16 cellular contexts compared by ENCODE assay signal in the genomic region with DNA sequence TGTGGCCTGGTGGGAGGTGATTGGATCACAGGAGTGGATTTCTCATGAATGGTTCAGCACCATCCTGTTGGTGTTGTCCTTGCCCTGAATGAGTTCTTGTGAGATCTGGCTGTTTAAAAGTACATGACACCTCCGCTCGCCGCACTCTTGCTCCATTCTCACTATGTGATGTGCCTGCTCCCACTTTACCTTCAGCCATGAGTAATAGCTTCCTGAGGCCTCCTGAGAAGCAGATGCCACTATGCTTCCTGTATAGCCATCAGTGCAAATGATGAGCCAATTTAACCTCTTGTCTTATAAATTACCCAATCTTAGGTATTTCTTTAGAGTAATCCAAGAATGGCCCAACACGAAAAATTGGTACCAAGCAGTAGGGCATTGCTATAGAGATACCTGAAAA. TPM values are rescaled to one million over a fixed set of nuclear protein-coding genes. Genes with fewer than 3 reads are reported as not detected.
DNase-seq lines count a peak whose midpoint lies in the region; ATAC-seq and TF ChIP-seq lines count a peak whose summit lies in the region.
"Had no signal": no experiment of that assay in that cellular context is flagged by ENCODE, and none has a peak within 500 bp of the region (broad histone marks: within the 10 kb centered on the region; RNA-seq: fewer than 3 reads in every experiment).

No MANE protein-coding gene starts in this region.

- H3K9me3 ChIP-seq in HCT116 (ENCODE audit: control insufficient read depth in 1 of 2, insufficient read depth in 1 of 2, low read depth in 1 of 2, low read length in 2 of 2) (no peaks in the 10 kb centered on the region), hepatocyte (ENCODE audit: low read depth) (no peaks in the 10 kb centered on the region), subcutaneous abdominal adipose tissue (ENCODE audit: control insufficient read depth in 5 of 5, low read length in 5 of 5) (no peaks in the 10 kb centered on the region)
- H3K9me3 ChIP-seq: Caco-2 had no signal

- DNase-seq in activated CD4-positive, alpha-beta T cell treated with anti-CD3 and anti-CD28 coated beads for 36 hours, result peak; percentile 19
- DNase-seq in activated CD4-positive, alpha-beta T cell treated with anti-CD3 and anti-CD28 coated beads, Interleukin-2, amount 50 U/mL, for 4 hours, result no peak
- DNase-seq in HCT116 (ENCODE audit: low read depth, low spot score) (no peak), hepatocyte (ENCODE audit: low spot score) (no peak)
- DNase-seq: AML-193; Caco-2; CD4-positive, alpha-beta T cell; HCEC 1CT; HFFc6 had no signal

- H4K20me1 ChIP-seq in HCT116 (ENCODE audit: insufficient read depth) (no peaks in the 10 kb centered on the region), hepatocyte (ENCODE audit: insufficient read depth, poor library complexity, severe bottlenecking) (no peaks in the 10 kb centered on the region)

- H3K79me2 ChIP-seq in HCT116 (ENCODE audit: insufficient read depth, low read length) (no peaks in the 10 kb centered on the region), hepatocyte (peaks cover 31% of the 10 kb centered on the region)

- no peak overlapping the region for H3K27ac Mint-ChIP-seq in activated CD4-positive, alpha-beta T cell treated with anti-CD3 and anti-CD28 coated beads for 36 hours
- H3K27ac Mint-ChIP-seq: CD4-positive, alpha-beta T cell; GM23338; HFFc6; IgD-negative memory B cell had no signal

- no peak for TF ChIP-seq POLR2A in HCT116 (IDR thresholded peaks at IDR 0.05; ENCODE audit: borderline replicate concordance, extremely low read depth, insufficient read depth, insufficient read length)

- H3K4me3 Mint-ChIP-seq in activated CD4-positive, alpha-beta T cell treated with anti-CD3 and anti-CD28 coated beads for 36 hours, result no peak overlapping the region
- H3K4me3 Mint-ChIP-seq: CD4-positive, alpha-beta T cell; GM23338; HFFc6; IgD-negative memory B cell had no signal

- H3K9me3 Mint-ChIP-seq in activated CD4-positive, alpha-beta T cell treated with anti-CD3 and anti-CD28 coated beads for 36 hours (ENCODE audit: low read depth), result no peaks in the 10 kb centered on the region
- H3K9me3 Mint-ChIP-seq: CD4-positive, alpha-beta T cell; GM23338 had no signal

- H3K36me3 Mint-ChIP-seq in activated CD4-positive, alpha-beta T cell treated with anti-CD3 and anti-CD28 coated beads for 36 hours (ENCODE audit: low read depth), result peaks cover 3% of the 10 kb centered on the region

- intact Hi-C loops in activated CD4-positive, alpha-beta T cell treated with anti-CD3 and anti-CD28 coated beads for 36 hours (cut with DNase I, micrococcal nuclease), result no loop called here
- intact Hi-C loops in HCT116 (cut with micrococcal nuclease), result no loop called here

- CTCF ChIA-PET in activated CD4-positive, alpha-beta T cell treated with anti-CD3 and anti-CD28 coated beads for 36 hours (lab: Charles Lee), result no interaction called here
- CTCF ChIA-PET in HCT116 (lab: Charles Lee), result no interaction called here

- H3K9ac ChIP-seq in HCT116 (ENCODE audit: low read length), result no peak overlapping the region
- H3K9ac ChIP-seq in subcutaneous abdominal adipose tissue (ENCODE audit: low read length in 5 of 5), result no peak overlapping the region

- H3K9me2 ChIP-seq in HCT116 (ENCODE audit: insufficient read depth), result no peaks in the 10 kb centered on the region
- no peaks in the 10 kb centered on the region for H3K9me2 ChIP-seq in hepatocyte (replicated peaks; ENCODE audit: insufficient read depth)

- H3K4me2 ChIP-seq in HCT116 (ENCODE audit: low read length) (peak overlapping the region; percentile 26; the same call in 1 of the 2 replicates), hepatocyte (no peak overlapping the region)
- H3K4me2 ChIP-seq: GM23338 had no signal

- RAD21 ChIA-PET in HCT116 (lab: Charles Lee; ENCODE audit: low non-redundant PET in 1 of 2, low total read pairs in 2 of 2, uncharacterized antibody in 2 of 2, unreplicated experiment in 2 of 2), result no interaction called here

- H3K36me3 ChIP-seq in HCT116 (ENCODE audit: control insufficient read depth in 1 of 2, insufficient read depth in 2 of 2, low read length in 2 of 2) (no peaks in the 10 kb centered on the region), hepatocyte (replicated peaks; ENCODE audit: insufficient read depth, low read depth) (no peaks in the 10 kb centered on the region), subcutaneous abdominal adipose tissue (ENCODE audit: control insufficient read depth in 5 of 5, insufficient read depth in 5 of 5, low read length in 5 of 5) (no peaks in the 10 kb centered on the region)

- no peaks in the 10 kb centered on the region for H3K27me3 Mint-ChIP-seq in activated CD4-positive, alpha-beta T cell treated with anti-CD3 and anti-CD28 coated beads for 36 hours
- H3K27me3 Mint-ChIP-seq: CD4-positive, alpha-beta T cell; IgD-negative memory B cell had no signal

- no TSS peak for BruUV-seq in HCT116 (replicated peaks; lab: Mats Ljungman, UMichigan)

- TF ChIP-seq RAD21 in HCT116 (IDR thresholded peaks at IDR 0.05; ENCODE audit: low read depth), result no peak

- H3K4me3 ChIP-seq in HCT116 (replicated peaks in 1 of 2; ENCODE audit: low read depth in 1 of 2, low read length in 2 of 2) (no peak overlapping the region), hepatocyte (no peak overlapping the region), subcutaneous abdominal adipose tissue (ENCODE audit: low read depth in 1 of 5, low read length in 5 of 5) (no peak overlapping the region)
- H3K4me3 ChIP-seq: GM23338 had no signal

- TF ChIP-seq CTCF in HCT116 (IDR thresholded peaks at IDR 0.05 in 2 of 3, conservative IDR thresholded peaks at IDR 0.05 in 1 of 3; ENCODE audit: borderline replicate concordance in 1 of 3, insufficient read depth in 1 of 3, low read depth in 2 of 3, low read length in 2 of 3) (no peak), hepatocyte (IDR thresholded peaks at IDR 0.05; ENCODE audit: poor library complexity) (no peak)

- H3K27me3 ChIP-seq in HCT116 (ENCODE audit: insufficient read depth, low read length) (no peaks in the 10 kb centered on the region), hepatocyte (no peaks in the 10 kb centered on the region), subcutaneous abdominal adipose tissue (ENCODE audit: control insufficient read depth in 5 of 5, insufficient read depth in 4 of 5, low read length in 5 of 5) (no peaks in the 10 kb centered on the region)

- H3K4me1 ChIP-seq in HCT116 (ENCODE audit: control insufficient read depth in 1 of 2, insufficient read depth in 2 of 2, low read length in 2 of 2) (peaks cover 0 to 10% of the 10 kb centered on the region in 2 experiments; a peak in 2 of 4 replicates), hepatocyte (ENCODE audit: insufficient read depth) (no peaks in the 10 kb centered on the region), subcutaneous abdominal adipose tissue (ENCODE audit: control insufficient read depth in 5 of 5, insufficient read depth in 5 of 5, low read length in 5 of 5) (peaks cover 7 to 54% (median 42%) of the 10 kb centered on the region in 5 donors)
- H3K4me1 ChIP-seq: Caco-2 had no signal

- H2AFZ ChIP-seq in HCT116 (ENCODE audit: low read depth, low read length, poor library complexity, severe bottlenecking) (no peak overlapping the region), hepatocyte (no peak overlapping the region)
- H2AFZ ChIP-seq: GM23338 had no signal

- peak; percentile 57 for ATAC-seq in activated CD4-positive, alpha-beta T cell treated with anti-CD3 and anti-CD28 coated beads for 36 hours
- ATAC-seq in HCT116, result no peak
- ATAC-seq in HG03175 (IDR thresholded peaks at IDR 0.05; ENCODE audit: unreplicated experiment), result no peak
- ATAC-seq in GM19324 (IDR thresholded peaks at IDR 0.05; ENCODE audit: low FRiP score, unreplicated experiment), result no peak
- ATAC-seq: GM23338, HepG2 had no signal

- no peak overlapping the region for H3K27ac ChIP-seq in HCT116 (ENCODE audit: low read depth, low read length)
- peak overlapping the region; percentile 82 for H3K27ac ChIP-seq in hepatocyte
- H3K27ac ChIP-seq in subcutaneous abdominal adipose tissue (ENCODE audit: low read depth, low read length), result peak overlapping the region; percentile 9
- H3K27ac ChIP-seq: C4-2B had no signal

- 97% methylated on average over 4 of the region's 4 CpGs for WGBS in hepatocyte (ENCODE audit: low lambda C conversion rate, missing lambda C conversion rate)

- H3K4me1 Mint-ChIP-seq in activated CD4-positive, alpha-beta T cell treated with anti-CD3 and anti-CD28 coated beads for 36 hours, result peaks cover 10% of the 10 kb centered on the region

- POLR2A ChIA-PET in activated CD4-positive, alpha-beta T cell treated with anti-CD3 and anti-CD28 coated beads for 36 hours (lab: Charles Lee), result no interaction called here
- POLR2A ChIA-PET in HCT116 (lab: Charles Lee), result no interaction called here

TF ChIP-seq in HCT116, 20 proteins besides CTCF, POLR2A, EP300 and RAD21:
- TF ChIP-seq SP1 (IDR thresholded peaks at IDR 0.05; ENCODE audit: low read depth) (no peak), SRF (IDR thresholded peaks at IDR 0.05; ENCODE audit: low read depth) (no peak)

RNA-seq across cellular contexts. Expression of a gene that starts 34.5 kb away (rescaled TPM):
- 1 to 10 TPM; 7.5 to 8.7 TPM for total RNA-seq in activated CD4-positive, alpha-beta T cell treated with anti-CD3 and anti-CD28 coated beads for 36 hours
- total RNA-seq in HCT116 (2021; ENCODE audit: unreplicated experiment), result 7.0 TPM
- 4.2 and 5.2 TPM in 2 replicates for polyA plus RNA-seq in HCT116 (2012)
- total RNA-seq in hepatocyte, result 18.3 and 21.8 TPM in 2 replicates
- 8.5 and 9.3 TPM in 2 replicates for polyA plus RNA-seq in hepatocyte
